8 cellular contexts compared by ENCODE assay signal in genomic region chr18:9474103-9474982, GRCh38. TPM values are rescaled to one million over a fixed set of nuclear protein-coding genes. Genes with fewer than 3 reads are reported as not detected.
DNase-seq lines count a peak whose midpoint lies in the region; ATAC-seq lines count a peak whose summit lies in the region.

No MANE protein-coding gene starts in this region.

- peak overlapping the region; percentile 91 for H3K9ac ChIP-seq in adipocyte (ENCODE audit: low read length)

- H3K27me3 ChIP-seq in adipocyte (replicated peaks; ENCODE audit: control insufficient read depth, insufficient read depth, low read length): no peaks in the 10 kb centered on the region

- ATAC-seq in left ventricle myocardium superior (peak; percentile 83), HG03354 (IDR thresholded peaks at IDR 0.05; ENCODE audit: poor library complexity, severe bottlenecking, unreplicated experiment) (no peak)

- H3K4me3 ChIP-seq in adipocyte (ENCODE audit: low read length): peak overlapping the region; percentile 88

- intact Hi-C loops in left ventricle myocardium superior (cut with micrococcal nuclease): no loop called here
- intact Hi-C loops in posterior cingulate gyrus (cut with DNase I): loop anchor here (2.0 kb wide), 1 partner anchor 140 kb away; the partner anchor contains the start of gene TWSG1

- no peaks in the 10 kb centered on the region for H3K9me3 ChIP-seq in adipocyte (ENCODE audit: control insufficient read depth, low read length)

- DNase-seq in NCI-H526 (lab: John Stamatoyannopoulos, UW): peak; percentile 76 to 79
- no peak for DNase-seq in NCI-H526 treated with DMSO at 0.1 percent for 48 hours (lab: John Stamatoyannopoulos, UW)
- peak; percentile 55 for DNase-seq in NCI-H128 (lab: John Stamatoyannopoulos, UW; ENCODE audit: unreplicated experiment)
- peak; percentile 92 for DNase-seq in adipocyte (ENCODE audit: low read depth)
- no peak for DNase-seq in left ventricle myocardium superior
- DNase-seq in renal cortical epithelial cell (ENCODE audit: low read depth): peak; percentile 72
- DNase-seq in posterior cingulate gyrus: no peak

- H3K36me3 ChIP-seq in adipocyte (ENCODE audit: control insufficient read depth, insufficient read depth, low read length, severe bottlenecking): no peaks in the 10 kb centered on the region

- H3K4me1 ChIP-seq in adipocyte (ENCODE audit: control insufficient read depth, insufficient read depth, low read length): peaks cover 13% of the 10 kb centered on the region

RNA-seq across cellular contexts. Expression of gene RALBP1, which starts 1.0 kb away (rescaled TPM):
- total RNA-seq in left ventricle myocardium superior: 50.3 TPM
- 114 and 131 TPM in 2 replicates for total RNA-seq in renal cortical epithelial cell

Comparison
In these comparisons a context has a peak if more than half of its experiments do, and no peak if none do; other contexts are left out.
1. DNase-seq: peak in NCI-H526 (2 of 2), NCI-H128 (single experiment), adipocyte (single experiment) and renal cortical epithelial cell (single experiment); none in NCI-H526 treated with DMSO at 0.1 percent for 48 hours (single experiment), left ventricle myocardium superior (single experiment) and posterior cingulate gyrus (0 of 10).